29 cellular contexts compared by ENCODE assay signal in the genomic region with DNA sequence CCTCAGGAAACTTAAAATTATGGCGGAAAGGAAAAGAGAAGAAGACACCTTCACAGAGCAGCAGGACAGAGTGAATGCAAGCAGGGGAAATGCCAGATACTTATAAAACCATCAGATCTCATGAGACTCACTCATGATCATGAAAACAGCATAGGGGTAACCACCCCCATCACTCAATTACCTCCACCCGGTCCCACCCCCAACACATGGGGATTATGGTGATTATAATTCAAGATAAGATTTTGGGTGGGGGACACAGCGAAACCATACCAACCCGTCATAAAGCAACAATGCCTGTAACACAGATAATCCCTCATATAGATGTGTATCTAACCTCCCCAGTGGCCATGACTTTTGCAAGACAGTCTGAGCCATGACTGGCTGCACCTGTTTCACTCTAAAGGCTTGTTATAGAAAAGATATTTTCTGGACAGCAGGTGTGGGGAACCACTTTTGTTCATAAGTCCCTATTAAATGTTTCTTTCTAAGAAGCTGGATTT. TPM values are rescaled to one million over a fixed set of nuclear protein-coding genes. Genes with fewer than 3 reads are reported as not detected.
"Had no signal": no experiment of that assay in that cellular context is flagged by ENCODE, and none has a peak within 500 bp of the region (broad histone marks: within the 10 kb centered on the region; RNA-seq: fewer than 3 reads in every experiment).

No MANE protein-coding gene starts in this region.

- H3K27me3 Mint-ChIP-seq: stimulated activated naive CD8-positive, alpha-beta T cell treated with anti-CD3 and anti-CD28 coated beads, Interleukin-15, Interleukin-2, amounts not matched to agents 100 ng/mL and 50 ng/mL, for 24 hours had no signal

- H3K4me3 ChIP-seq: coronary artery, hepatocyte, lung, sigmoid colon, tibial artery had no signal

- H3K36me3 Mint-ChIP-seq: naive thymus-derived CD4-positive, alpha-beta T cell had no signal

- ATAC-seq: left cardiac atrium; left ventricle myocardium superior; naive thymus-derived CD4-positive, alpha-beta T cell had no signal

- H3K4me2 ChIP-seq: hepatocyte had no signal

- H3K27ac Mint-ChIP-seq: endodermal cell; stimulated activated naive CD8-positive, alpha-beta T cell treated with anti-CD3 and anti-CD28 coated beads, Interleukin-15, Interleukin-2, amounts not matched to agents 100 ng/mL and 50 ng/mL, for 24 hours had no signal

- DNase-seq: effector CD4-positive, alpha-beta T cell; endodermal cell; foreskin melanocyte; head of caudate nucleus; kidney; left cardiac atrium; left ventricle myocardium superior; mesendoderm; naive thymus-derived CD4-positive, alpha-beta T cell; posterior cingulate gyrus; sigmoid colon; small intestine; stimulated activated CD4-positive, alpha-beta T cell treated with anti-CD3 and anti-CD28 coated beads, Interleukin-12 subunit alpha, Interleukin-12 subunit beta, amount 100 ng/mL, for 4 hours; stimulated activated CD4-positive, alpha-beta T cell treated with anti-CD3 and anti-CD28 coated beads, Interleukin-2, amount 100 ng/mL, for 48 hours; tibial artery had no signal

- H3K79me2 ChIP-seq: hepatocyte had no signal

- H2AFZ ChIP-seq: hepatocyte had no signal

- H3K27ac ChIP-seq: coronary artery, hepatocyte, sigmoid colon, tibial artery had no signal

- H3K4me3 Mint-ChIP-seq: endodermal cell; neural crest cell; stimulated activated naive CD8-positive, alpha-beta T cell treated with anti-CD3 and anti-CD28 coated beads, Interleukin-15, Interleukin-2, amounts not matched to agents 100 ng/mL and 50 ng/mL, for 24 hours had no signal

- H3K9me3 Mint-ChIP-seq: endodermal cell; naive thymus-derived CD4-positive, alpha-beta T cell; neural crest cell; stimulated activated naive CD8-positive, alpha-beta T cell treated with anti-CD3 and anti-CD28 coated beads, Interleukin-15, Interleukin-2, amounts not matched to agents 100 ng/mL and 50 ng/mL, for 24 hours had no signal

- H3K9me3 ChIP-seq: sigmoid colon, tibial artery had no signal

- H3K27me3 ChIP-seq: hepatocyte, sigmoid colon, tibial artery had no signal

- H3K36me3 ChIP-seq: sigmoid colon, tibial artery had no signal

RNA-seq across cellular contexts. Expression of gene GSDMA, which starts 7.0 kb away (rescaled TPM):
- total RNA-seq: chondrocyte, dermis microvascular lymphatic vessel endothelial cell, endodermal cell, endothelial cell of umbilical vein, hepatocyte, neural crest cell, osteocyte, pulmonary artery endothelial cell had no signal
- polyA plus RNA-seq: endothelial cell of umbilical vein had no signal

RNA-seq across cellular contexts. Expression of gene LRRC3C, which starts 28.2 kb away (rescaled TPM):
- total RNA-seq: chondrocyte, dermis microvascular lymphatic vessel endothelial cell, endodermal cell, endothelial cell of umbilical vein, kidney, left cardiac atrium, left ventricle myocardium superior, lung, mononuclear cell, neural crest cell, osteocyte, pulmonary artery endothelial cell, sigmoid colon, temporal lobe, ureter had no signal
- polyA plus RNA-seq: endothelial cell of umbilical vein; esophagus; hepatocyte; lung; naive thymus-derived CD4-positive, alpha-beta T cell; small intestine had no signal
